ENCODE assay signal across 9 cellular contexts in genomic region chr5:61866930-61867329, GRCh38.
DNase-seq lines count a peak whose midpoint lies in the region; ATAC-seq and TF ChIP-seq lines count a peak whose summit lies in the region.
"Had no signal": no experiment of that assay in that cellular context is flagged by ENCODE, and none has a peak within 500 bp of the region (broad histone marks: within the 10 kb centered on the region; RNA-seq: fewer than 3 reads in every experiment).

No MANE protein-coding gene starts in this region.

- H3K4me1 ChIP-seq in uterus: no peaks in the 10 kb centered on the region

- H3K27me3 Mint-ChIP-seq in immature natural killer cell (ENCODE audit: low read depth in 3 of 3): peaks cover 0 to 2% (median 2%) of the 10 kb centered on the region in 3 donors

- TF ChIP-seq POLR2A in uterus (IDR thresholded peaks at IDR 0.05): no peak

- H3K9me3 Mint-ChIP-seq in immature natural killer cell: peaks cover 0 to 14% (median 4%) of the 10 kb centered on the region in 6 donors

- no peak overlapping the region for H3K27ac Mint-ChIP-seq in immature natural killer cell

- no peak overlapping the region for H3K27ac ChIP-seq in uterus

- H3K36me3 ChIP-seq in kidney epithelial cell (ENCODE audit: control insufficient read depth, insufficient read depth, low read length) (no peaks in the 10 kb centered on the region), uterus (no peaks in the 10 kb centered on the region)

- intact Hi-C loops in uterus (cut with DNase I; ENCODE audit: low total_unique reads): no loop called here

- no peak for TF ChIP-seq CTCF in kidney epithelial cell (IDR thresholded peaks at IDR 0.05; ENCODE audit: insufficient read depth, low read length, poor library complexity, severe bottlenecking)
- no peak for TF ChIP-seq CTCF in uterus (IDR thresholded peaks at IDR 0.05)

- H3K4me1 Mint-ChIP-seq in immature natural killer cell: no peaks in the 10 kb centered on the region

- ATAC-seq in GM18861 (IDR thresholded peaks at IDR 0.05; ENCODE audit: unreplicated experiment) (peak; percentile 95), HG02759 (IDR thresholded peaks at IDR 0.05; ENCODE audit: unreplicated experiment) (peak; percentile 98)

- H3K27me3 ChIP-seq in kidney epithelial cell (ENCODE audit: control insufficient read depth, insufficient read depth, low read length) (no peaks in the 10 kb centered on the region), uterus (no peaks in the 10 kb centered on the region)

- no peak overlapping the region for H3K4me3 Mint-ChIP-seq in immature natural killer cell

- DNase-seq in NCI-H2029 (lab: John Stamatoyannopoulos, UW) (peak; percentile 18), kidney epithelial cell (ENCODE audit: low read depth) (peak; percentile 52), NCI-H526 treated with DMSO at 0.1 percent for 48 hours (lab: John Stamatoyannopoulos, UW) (no peak), uterus (no peak), immature natural killer cell (no peak)
- no peak for DNase-seq in activated naive CD4-positive, alpha-beta T cell treated with anti-CD3 and anti-CD28 coated beads, Interleukin-2, amount 50 U/mL, for 16 hours
- DNase-seq: NCI-H1694 had no signal

- H3K9me3 ChIP-seq in uterus: no peaks in the 10 kb centered on the region

- H3K36me3 Mint-ChIP-seq in immature natural killer cell: no peaks in the 10 kb centered on the region

- no peak overlapping the region for H3K4me3 ChIP-seq in kidney epithelial cell (ENCODE audit: low read depth, low read length)
- no peak overlapping the region for H3K4me3 ChIP-seq in uterus

Comparison
In these comparisons a context has a peak if more than half of its experiments do, and no peak if none do; other contexts are left out.
1. DNase-seq: peak in NCI-H2029 (single experiment) and kidney epithelial cell (single experiment); none in activated naive CD4-positive, alpha-beta T cell treated with anti-CD3 and anti-CD28 coated beads, Interleukin-2, amount 50 U/mL, for 16 hours (single experiment), NCI-H526 treated with DMSO at 0.1 percent for 48 hours (single experiment), uterus (0 of 2) and immature natural killer cell (0 of 3).